In the genomic region with DNA sequence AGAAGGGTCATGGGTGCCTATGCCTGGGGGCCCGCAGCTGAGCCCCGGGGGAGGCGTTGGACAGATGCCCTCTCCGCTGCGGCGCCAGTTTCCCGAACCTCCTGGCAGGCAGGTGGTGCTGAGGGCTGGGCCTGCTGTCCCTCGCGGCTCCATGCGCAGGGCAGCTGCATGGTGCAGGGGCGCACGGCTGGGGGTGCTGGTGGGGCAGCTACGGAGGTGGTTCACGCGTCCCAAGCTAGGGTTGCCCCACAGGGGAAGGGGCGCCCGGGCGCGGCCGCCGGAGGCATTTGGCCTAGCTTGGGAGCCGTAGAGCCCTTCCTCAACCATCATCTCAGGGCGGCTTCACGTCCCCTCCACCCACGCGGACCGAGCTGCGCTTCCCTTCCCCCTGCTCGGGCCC, we compare ENCODE assay signal across 16 cellular contexts.
DNase-seq lines count a peak whose midpoint lies in the region; ATAC-seq and TF ChIP-seq lines count a peak whose summit lies in the region.
"Had no signal": no experiment of that assay in that cellular context is flagged by ENCODE, and none has a peak within 500 bp of the region (broad histone marks: within the 10 kb centered on the region; RNA-seq: fewer than 3 reads in every experiment).

No MANE protein-coding gene starts in this region.

- no peak overlapping the region for H3K4me3 ChIP-seq in GM23338

- H3K4me1 Mint-ChIP-seq in stimulated activated naive CD8-positive, alpha-beta T cell treated with anti-CD3 and anti-CD28 coated beads, Interleukin-15, amount 100 ng/mL, for 72 hours = no peaks in the 10 kb centered on the region
- H3K4me1 Mint-ChIP-seq in endothelial cell (ENCODE audit: unreplicated experiment) = no peaks in the 10 kb centered on the region
- no peaks in the 10 kb centered on the region for H3K4me1 Mint-ChIP-seq in GM23338
- H3K4me1 Mint-ChIP-seq: IgD-negative memory B cell had no signal

- H3K27me3 Mint-ChIP-seq in stimulated activated naive CD8-positive, alpha-beta T cell treated with anti-CD3 and anti-CD28 coated beads, Interleukin-15, amount 100 ng/mL, for 72 hours = no peaks in the 10 kb centered on the region
- H3K27me3 Mint-ChIP-seq in endothelial cell (ENCODE audit: unreplicated experiment) (peaks cover 5% of the 10 kb centered on the region), GM23338 (ENCODE audit: insufficient read depth, low read depth, poor library complexity) (peaks cover 5% of the 10 kb centered on the region)
- H3K27me3 Mint-ChIP-seq: CD4-positive, alpha-beta memory T cell; IgD-negative memory B cell had no signal

- H3K36me3 ChIP-seq in GM23338 (ENCODE audit: insufficient read depth) = peaks cover 23% of the 10 kb centered on the region; the same call in 1 of the 2 replicates

- no peaks in the 10 kb centered on the region for H3K4me1 ChIP-seq in GM23338 (ENCODE audit: insufficient read depth)

- no peaks in the 10 kb centered on the region for H3F3A ChIP-seq in GM23338 (replicated peaks; ENCODE audit: low read depth)

- H3K27ac Mint-ChIP-seq in stimulated activated naive CD8-positive, alpha-beta T cell treated with anti-CD3 and anti-CD28 coated beads, Interleukin-15, amount 100 ng/mL, for 72 hours = peak overlapping the region in 1 of 2 donors; percentile 19
- no peak overlapping the region for H3K27ac Mint-ChIP-seq in endothelial cell (ENCODE audit: unreplicated experiment)
- no peak overlapping the region for H3K27ac Mint-ChIP-seq in GM23338
- H3K27ac Mint-ChIP-seq: CD4-positive, alpha-beta memory T cell; IgD-negative memory B cell had no signal

- no peak overlapping the region for H3K4me3 Mint-ChIP-seq in stimulated activated naive CD8-positive, alpha-beta T cell treated with anti-CD3 and anti-CD28 coated beads, Interleukin-15, amount 100 ng/mL, for 72 hours
- H3K4me3 Mint-ChIP-seq in endothelial cell (ENCODE audit: unreplicated experiment) (peak overlapping the region; percentile 79), GM23338 (no peak overlapping the region)
- H3K4me3 Mint-ChIP-seq: CD4-positive, alpha-beta memory T cell; IgD-negative memory B cell had no signal

- H3K4me2 ChIP-seq in GM23338 = no peak overlapping the region

- no peak overlapping the region for H3K27ac ChIP-seq in GM23338 (ENCODE audit: low read depth)
- H3K27ac ChIP-seq: C4-2B had no signal

- no peaks in the 10 kb centered on the region for H3K27me3 ChIP-seq in GM23338 (ENCODE audit: insufficient read depth)

- no peaks in the 10 kb centered on the region for H4K20me1 ChIP-seq in GM23338 (replicated peaks; ENCODE audit: insufficient read depth)

- H3K79me2 ChIP-seq in GM23338 (replicated peaks; ENCODE audit: insufficient read depth) = no peaks in the 10 kb centered on the region

- H2AFZ ChIP-seq in GM23338 = no peak overlapping the region

- DNase-seq in stimulated activated naive CD8-positive, alpha-beta T cell treated with anti-CD3 and anti-CD28 coated beads, Interleukin-15, amount 100 ng/mL, for 72 hours = no peak
- DNase-seq in stimulated activated naive CD8-positive, alpha-beta T cell treated with anti-CD3 and anti-CD28 coated beads, Interleukin-15, Interleukin-2, amounts not matched to agents 100 U/mL and 50 U/mL, for 24 hours = no peak
- DNase-seq in endothelial cell (ENCODE audit: low spot score) = no peak
- DNase-seq in mesenteric fat pad (ENCODE audit: low spot score) = peak; percentile 85
- peak; percentile 34 for DNase-seq in ureter (ENCODE audit: low spot score)
- DNase-seq in GM23338 (ENCODE audit: low spot score) = no peak
- no peak for DNase-seq in NCI-H2227 treated with DMSO at 0.1 percent for 48 hours (lab: John Stamatoyannopoulos, UW)
- DNase-seq in Ammon's horn (ENCODE audit: low spot score) = no peak
- DNase-seq: 8988T, AML-193, DMS153, DMS79 treated with DMSO at 0.1 percent for 48 hours, EL had no signal

- TF ChIP-seq CTCF in endothelial cell (IDR thresholded peaks at IDR 0.05; ENCODE audit: unreplicated experiment) = no peak
- TF ChIP-seq CTCF in GM23338 (conservative IDR thresholded peaks at IDR 0.05; ENCODE audit: low read depth in 2 of 2) = no peak

- H3K36me3 Mint-ChIP-seq in endothelial cell (ENCODE audit: low read depth, unreplicated experiment) (peaks cover 42% of the 10 kb centered on the region), GM23338 (ENCODE audit: low read depth) (peaks cover 51% of the 10 kb centered on the region)

- no peaks in the 10 kb centered on the region; the same call in 1 of the 2 replicates for H3K9me2 ChIP-seq in GM23338 (ENCODE audit: insufficient read depth)

- H3K9me3 Mint-ChIP-seq in stimulated activated naive CD8-positive, alpha-beta T cell treated with anti-CD3 and anti-CD28 coated beads, Interleukin-15, amount 100 ng/mL, for 72 hours = peaks cover 6 to 7% of the 10 kb centered on the region in 2 donors
- H3K9me3 Mint-ChIP-seq in endothelial cell (ENCODE audit: unreplicated experiment) = no peaks in the 10 kb centered on the region
- peaks cover 17% of the 10 kb centered on the region for H3K9me3 Mint-ChIP-seq in GM23338

- peak; percentile 40 for ATAC-seq in stimulated activated naive CD8-positive, alpha-beta T cell treated with anti-CD3 and anti-CD28 coated beads, Interleukin-15, amount 100 ng/mL, for 72 hours
- no peak for ATAC-seq in stimulated activated naive CD8-positive, alpha-beta T cell treated with anti-CD3 and anti-CD28 coated beads, Interleukin-15, Interleukin-2, amounts not matched to agents 100 U/mL and 50 U/mL, for 24 hours
- no peak for ATAC-seq in GM23338

TF ChIP-seq in GM23338, 12 proteins besides CTCF, POLR2A, EP300 and RAD21 (continues in another document):
- TF ChIP-seq ZNF114 (CRISPR knock-in tag; IDR thresholded peaks at IDR 0.05) (no peak), EZH2phosphoT487 (IDR thresholded peaks at IDR 0.05; ENCODE audit: unreplicated experiment) (no peak), NANOG (IDR thresholded peaks at IDR 0.05; ENCODE audit: borderline replicate concordance) (no peak), ZNF462 (CRISPR knock-in tag; IDR thresholded peaks at IDR 0.05) (no peak), ZNF331 (CRISPR knock-in tag; IDR thresholded peaks at IDR 0.05; ENCODE audit: low read depth) (no peak), POLR2AphosphoS5 (IDR thresholded peaks at IDR 0.05; ENCODE audit: low read depth) (no peak)

Comparison
In these comparisons a context has a peak if more than half of its experiments do, and no peak if none do; other contexts are left out.
1. DNase-seq: peak in mesenteric fat pad (single experiment) and ureter (single experiment); none in stimulated activated naive CD8-positive, alpha-beta T cell treated with anti-CD3 and anti-CD28 coated beads, Interleukin-15, amount 100 ng/mL, for 72 hours (0 of 2), stimulated activated naive CD8-positive, alpha-beta T cell treated with anti-CD3 and anti-CD28 coated beads, Interleukin-15, Interleukin-2, amounts not matched to agents 100 U/mL and 50 U/mL, for 24 hours (single experiment), endothelial cell (single experiment), GM23338 (single experiment), NCI-H2227 treated with DMSO at 0.1 percent for 48 hours (single experiment) and Ammon's horn (single experiment).